3 cellular contexts compared by ENCODE assay signal in genomic region chr6:2800552-2801316, GRCh38.
TF ChIP-seq lines count a peak whose summit lies in the region.

No MANE protein-coding gene starts in this region.

TF ChIP-seq in WTC11, 78 proteins besides CTCF, POLR2A, EP300 and RAD21:
- no peak for TF ChIP-seq ZNF317 (CRISPR knock-in tag; IDR thresholded peaks at IDR 0.05; ENCODE audit: borderline replicate concordance, low read depth)
- TF ChIP-seq NFE2L1 (CRISPR knock-in tag; IDR thresholded peaks at IDR 0.05), result no peak
- TF ChIP-seq HMGXB4 (CRISPR knock-in tag; IDR thresholded peaks at IDR 0.05), result no peak
- no peak for TF ChIP-seq PREB (CRISPR knock-in tag; IDR thresholded peaks at IDR 0.05; ENCODE audit: borderline replicate concordance)
- TF ChIP-seq SP1 (CRISPR knock-in tag; conservative IDR thresholded peaks at IDR 0.05), result no peak
- no peak for TF ChIP-seq E2F1 (CRISPR knock-in tag; IDR thresholded peaks at IDR 0.05)
- TF ChIP-seq ZNF219 (CRISPR knock-in tag; IDR thresholded peaks at IDR 0.05; ENCODE audit: borderline replicate concordance), result no peak

TF ChIP-seq in SK-N-SH, 30 proteins besides CTCF, POLR2A, EP300 and RAD21:
- TF ChIP-seq GABPA (IDR thresholded peaks at IDR 0.05; ENCODE audit: low read depth), result no peak

TF ChIP-seq in HEK293T, 16 proteins besides CTCF, POLR2A, EP300 and RAD21:
- TF ChIP-seq TARDBP (IDR thresholded peaks at IDR 0.05) (no peak), L3MBTL2 (conservative IDR thresholded peaks at IDR 0.05) (no peak), SUZ12 (IDR thresholded peaks at IDR 0.05) (no peak), FOXK2 (IDR thresholded peaks at IDR 0.05) (no peak), FOXM1 (IDR thresholded peaks at IDR 0.05; ENCODE audit: borderline replicate concordance) (no peak), SP1 (IDR thresholded peaks at IDR 0.05) (no peak)
TF ChIP-seq in HEK293T: peak in this region for 0.
